ENCODE assay signal across 1 cellular context in the genomic region with DNA sequence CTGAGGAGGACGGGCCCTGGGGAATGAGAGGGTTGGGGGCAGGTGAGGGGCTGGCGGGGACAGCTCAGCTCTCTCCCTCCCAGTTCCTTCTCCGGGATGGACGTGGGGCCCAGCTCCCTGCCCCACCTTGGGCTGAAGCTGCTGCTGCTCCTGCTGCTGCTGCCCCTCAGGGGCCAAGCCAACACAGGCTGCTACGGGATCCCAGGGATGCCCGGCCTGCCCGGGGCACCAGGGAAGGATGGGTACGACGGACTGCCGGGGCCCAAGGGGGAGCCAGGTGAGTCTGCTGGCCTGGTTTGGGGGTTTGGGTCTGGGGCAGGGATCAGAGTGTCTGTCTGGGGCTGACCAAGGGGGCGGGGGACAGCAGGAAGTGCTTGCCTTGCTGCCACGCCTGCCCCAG.
TF ChIP-seq lines count a peak whose summit lies in the region.

No MANE protein-coding gene starts in this region.

TF ChIP-seq in HepG2, 621 proteins besides CTCF, POLR2A, EP300 and RAD21:
- TF ChIP-seq, protein P1, sequence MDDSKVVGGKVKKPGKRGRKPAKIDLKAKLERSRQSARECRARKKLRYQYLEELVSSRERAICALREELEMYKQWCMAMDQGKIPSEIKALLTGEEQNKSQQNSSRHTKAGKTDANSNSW (CRISPR knock-in tag; IDR thresholded peaks at IDR 0.05; ENCODE audit: borderline replicate concordance): no peak
- no peak for TF ChIP-seq ZSCAN21 (CRISPR knock-in tag; IDR thresholded peaks at IDR 0.05; ENCODE audit: borderline replicate concordance)
- no peak for TF ChIP-seq U2AF2 (IDR thresholded peaks at IDR 0.05; ENCODE audit: low read depth, low read length)
- TF ChIP-seq, protein P2, sequence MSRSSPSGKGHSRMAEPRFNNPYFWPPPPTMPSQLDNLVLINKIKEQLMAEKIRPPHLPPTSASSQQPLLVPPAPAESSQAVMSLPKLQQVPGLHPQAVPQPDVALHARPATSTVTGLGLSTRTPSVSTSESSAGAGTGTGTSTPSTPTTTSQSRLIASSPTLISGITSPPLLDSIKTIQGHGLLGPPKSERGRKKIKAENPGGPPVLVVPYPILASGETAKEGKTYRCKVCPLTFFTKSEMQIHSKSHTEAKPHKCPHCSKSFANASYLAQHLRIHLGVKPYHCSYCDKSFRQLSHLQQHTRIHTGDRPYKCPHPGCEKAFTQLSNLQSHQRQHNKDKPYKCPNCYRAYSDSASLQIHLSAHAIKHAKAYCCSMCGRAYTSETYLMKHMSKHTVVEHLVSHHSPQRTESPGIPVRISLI (CRISPR knock-in tag; IDR thresholded peaks at IDR 0.05; ENCODE audit: borderline replicate concordance): no peak
- TF ChIP-seq ZNF737 (CRISPR knock-in tag; IDR thresholded peaks at IDR 0.05; ENCODE audit: borderline replicate concordance): no peak
- TF ChIP-seq ESRRA (CRISPR knock-in tag; IDR thresholded peaks at IDR 0.05; ENCODE audit: low read depth): no peak
- no peak for TF ChIP-seq ZNF878 (CRISPR knock-in tag; IDR thresholded peaks at IDR 0.05)
